1 cellular context compared by ENCODE assay signal in the genomic region with DNA sequence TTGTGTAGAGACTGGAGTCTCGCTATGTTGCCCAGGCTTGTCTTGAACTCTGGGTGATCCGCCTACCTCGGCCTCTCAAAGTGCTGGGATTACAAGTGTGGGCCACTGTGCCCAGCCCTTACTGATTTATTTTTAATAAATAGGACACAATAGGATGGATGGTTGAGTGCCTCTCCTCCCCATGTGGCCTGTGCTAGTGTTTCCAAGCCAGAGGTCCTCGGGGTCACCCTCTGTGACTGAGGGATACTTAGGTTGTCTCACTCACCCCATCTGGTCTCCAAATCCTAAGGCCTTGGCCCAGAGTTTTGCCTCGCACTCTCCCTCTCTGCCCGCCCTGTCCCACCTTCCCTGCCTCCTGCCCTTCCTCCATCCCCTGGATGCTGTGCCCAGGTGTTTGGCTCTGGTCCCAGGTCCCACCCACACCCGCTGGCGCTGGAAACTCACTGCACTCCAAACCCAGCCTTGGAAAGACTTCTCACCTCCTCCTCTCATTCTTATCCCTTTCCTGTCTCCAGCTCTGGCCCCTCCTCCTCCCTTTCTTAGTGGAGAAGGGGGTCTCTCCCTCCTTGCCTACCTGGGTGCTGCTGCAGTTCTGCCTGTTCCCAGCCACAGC.
TF ChIP-seq lines count a peak whose summit lies in the region.

No MANE protein-coding gene starts in this region.

TF ChIP-seq in IMR-90, 13 proteins besides CTCF, POLR2A, EP300 and RAD21:
- no peak for TF ChIP-seq MAFK (IDR thresholded peaks at IDR 0.05; ENCODE audit: low read depth, low read length)
- TF ChIP-seq RFX5 (IDR thresholded peaks at IDR 0.05; ENCODE audit: low read depth, low read length) = no peak
